19 cellular contexts compared by ENCODE assay signal in genomic region chr2:239209806-239210205, GRCh38.
"Had no signal": no experiment of that assay in that cellular context is flagged by ENCODE, and none has a peak within 500 bp of the region (broad histone marks: within the 10 kb centered on the region; RNA-seq: fewer than 3 reads in every experiment).

No MANE protein-coding gene starts in this region.

- H3K36me3 Mint-ChIP-seq: stimulated activated effector memory CD8-positive, alpha-beta T cell treated with anti-CD3 and anti-CD28 coated beads, Interleukin-12 subunit alpha, Interleukin-12 subunit beta, amount 100 ng/mL, for 72 hours had no signal

- H3K27ac Mint-ChIP-seq: activated naive CD4-positive, alpha-beta T cell treated with anti-CD3 and anti-CD28 coated beads, Interleukin-2, amount 50 U/mL, for 24 hours; effector memory CD8-positive, alpha-beta T cell; nephron; stimulated activated effector memory CD8-positive, alpha-beta T cell treated with anti-CD3 and anti-CD28 coated beads, Interleukin-12 subunit alpha, Interleukin-12 subunit beta, amount 100 ng/mL, for 72 hours had no signal

- H3K9me3 ChIP-seq: left lung, right lobe of liver, thoracic aorta had no signal

- H3K27me3 Mint-ChIP-seq: activated naive CD4-positive, alpha-beta T cell treated with anti-CD3 and anti-CD28 coated beads, Interleukin-2, amount 50 U/mL, for 24 hours; dendritic cell treated with granulocyte-macrophage colony-stimulating factor and Interleukin-4, amounts not matched to agents 40 ng/mL and 50 ng/mL, for 4 days; effector memory CD8-positive, alpha-beta T cell had no signal

- H3K4me3 ChIP-seq: left lung, right lobe of liver, thoracic aorta had no signal

- H3K9me3 Mint-ChIP-seq: activated naive CD4-positive, alpha-beta T cell treated with anti-CD3 and anti-CD28 coated beads, Interleukin-2, amount 50 U/mL, for 24 hours; dendritic cell treated with granulocyte-macrophage colony-stimulating factor and Interleukin-4, amounts not matched to agents 40 ng/mL and 50 ng/mL, for 4 days; effector memory CD8-positive, alpha-beta T cell; nephron; stimulated activated effector memory CD8-positive, alpha-beta T cell treated with anti-CD3 and anti-CD28 coated beads, Interleukin-12 subunit alpha, Interleukin-12 subunit beta, amount 100 ng/mL, for 72 hours had no signal

- H3K27me3 ChIP-seq: foreskin keratinocyte, left lung, right lobe of liver had no signal

- H3K36me3 ChIP-seq: left lung, right lobe of liver, thoracic aorta had no signal

- ATAC-seq: activated CD4-positive, CD25-positive, alpha-beta regulatory T cell treated with anti-CD3 and anti-CD28 coated beads, Interleukin-2, amount 50 U/mL, for 24 hours; effector memory CD8-positive, alpha-beta T cell; foreskin keratinocyte; left lung; right lobe of liver; stimulated activated effector memory CD8-positive, alpha-beta T cell treated with anti-CD3 and anti-CD28 coated beads, Interleukin-12 subunit alpha, Interleukin-12 subunit beta, amount 100 ng/mL, for 72 hours had no signal

- H3K4me1 ChIP-seq: foreskin keratinocyte, right lobe of liver had no signal

- H3K4me3 Mint-ChIP-seq: activated naive CD4-positive, alpha-beta T cell treated with anti-CD3 and anti-CD28 coated beads, Interleukin-2, amount 50 U/mL, for 24 hours; dendritic cell treated with granulocyte-macrophage colony-stimulating factor and Interleukin-4, amounts not matched to agents 40 ng/mL and 50 ng/mL, for 4 days; effector memory CD8-positive, alpha-beta T cell; nephron; stimulated activated effector memory CD8-positive, alpha-beta T cell treated with anti-CD3 and anti-CD28 coated beads, Interleukin-12 subunit alpha, Interleukin-12 subunit beta, amount 100 ng/mL, for 72 hours had no signal

- H3K27ac ChIP-seq: foreskin keratinocyte, left lung, right lobe of liver, thoracic aorta had no signal

- DNase-seq: activated CD4-positive, alpha-beta T cell treated with anti-CD3 and anti-CD28 coated beads, Interleukin-2, amount 50 U/mL, for 1 hour; activated CD8-positive, alpha-beta memory T cell treated with anti-CD3 and anti-CD28 coated beads, Interleukin-2, amount 50 U/mL, for 4 hours; activated gamma-delta T cell; activated T-cell treated with anti-CD3 and anti-CD28 coated beads, Interleukin-2, amount 50 U/mL, for 48 hours; effector memory CD8-positive, alpha-beta T cell; foreskin keratinocyte; kidney; left lung; mammary epithelial cell; midbrain; stimulated activated CD4-positive, alpha-beta T cell treated with anti-CD3 and anti-CD28 coated beads, Interleukin-4, amount 100 ng/mL, for 24 hours; T1000 had no signal
